ENCODE assay signal across 28 cellular contexts in the genomic region with DNA sequence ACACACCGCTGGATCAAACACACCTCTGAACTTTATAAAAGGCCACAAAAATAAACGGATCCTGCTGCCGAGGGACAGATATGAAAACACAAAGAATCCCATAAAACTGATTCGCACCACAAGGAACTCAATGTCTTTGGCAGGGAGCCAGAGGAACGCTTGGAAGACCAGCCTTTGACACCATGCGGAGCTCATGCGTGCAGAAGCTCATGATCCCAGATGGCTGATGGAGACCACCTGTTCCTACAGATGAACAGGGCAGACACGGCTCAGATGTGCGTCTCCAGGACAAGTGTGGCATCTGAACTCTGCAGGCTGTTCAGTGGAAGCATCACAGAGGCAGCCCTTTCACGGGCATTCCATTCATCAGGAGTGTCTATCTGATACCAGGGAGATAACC. TPM values are rescaled to one million over a fixed set of nuclear protein-coding genes. Genes with fewer than 3 reads are reported as not detected.
DNase-seq lines count a peak whose midpoint lies in the region; TF ChIP-seq lines count a peak whose summit lies in the region.
"Had no signal": no experiment of that assay in that cellular context is flagged by ENCODE, and none has a peak within 500 bp of the region (broad histone marks: within the 10 kb centered on the region; RNA-seq: fewer than 3 reads in every experiment).

No MANE protein-coding gene starts in this region.

- peak; percentile 9 for DNase-seq in AG20443 (ENCODE audit: low spot score)
- DNase-seq in GM03348 (ENCODE audit: low spot score), result peak; percentile 2
- DNase-seq in NCI-H524 treated with DMSO at 0.1 percent for 48 hours (lab: John Stamatoyannopoulos, UW), result peak; percentile 72
- DNase-seq in foreskin fibroblast, result peak; percentile 7 to 47
- no peak for DNase-seq in activated naive CD4-positive, alpha-beta T cell treated with anti-CD3 and anti-CD28 coated beads, Interleukin-2, amount 50 U/mL, for 16 hours
- no peak for DNase-seq in activated CD4-positive, alpha-beta T cell treated with anti-CD3 and anti-CD28 coated beads, Interleukin-2, amount 10 ng/mL, durations not matched to agents 7 days and 5 days
- DNase-seq in vagina (ENCODE audit: extremely low spot score in 2 of 2), result no peak
- no peak for DNase-seq in amygdala (lab: John Stamatoyannopoulos, UW)
- DNase-seq: activated CD4-positive, alpha-beta T cell treated with anti-CD3 and anti-CD28 coated beads for 48 hours; caudate nucleus; CD4-positive, alpha-beta T cell; dermis blood vessel endothelial cell; heart right ventricle; KBM-7; mesenchymal stem cell; NCI-H187; sigmoid colon; stimulated activated naive CD8-positive, alpha-beta T cell treated with anti-CD3 and anti-CD28 coated beads, Interleukin-15, amount 100 ng/mL, for 72 hours; T-helper 17 cell; tibial artery had no signal

- no peak for TF ChIP-seq POLR2A in vagina (IDR thresholded peaks at IDR 0.05)

- no peaks in the 10 kb centered on the region for H3K36me3 Mint-ChIP-seq in activated CD4-positive, alpha-beta T cell treated with anti-CD3 and anti-CD28 coated beads, Interleukin-2, amount 10 ng/mL, durations not matched to agents 7 days and 5 days (ENCODE audit: low read depth)
- H3K36me3 Mint-ChIP-seq: activated naive CD4-positive, alpha-beta T cell treated with anti-CD3 and anti-CD28 coated beads, Interleukin-2, amount 50 U/mL, for 24 hours had no signal

- no peaks in the 10 kb centered on the region for H3K36me3 ChIP-seq in vagina
- H3K36me3 ChIP-seq: heart right ventricle, sigmoid colon, SJSA1, tibial artery had no signal

- TF ChIP-seq CTCF in foreskin fibroblast (IDR thresholded peaks at IDR 0.05; ENCODE audit: low read depth, low read length) (no peak), vagina (IDR thresholded peaks at IDR 0.05) (no peak)

- no peaks in the 10 kb centered on the region for H3K9me3 Mint-ChIP-seq in activated CD4-positive, alpha-beta T cell treated with anti-CD3 and anti-CD28 coated beads, Interleukin-2, amount 10 ng/mL, durations not matched to agents 7 days and 5 days
- H3K9me3 Mint-ChIP-seq: activated naive CD4-positive, alpha-beta T cell treated with anti-CD3 and anti-CD28 coated beads, Interleukin-2, amount 50 U/mL, for 24 hours; CD4-positive, alpha-beta T cell; stimulated activated naive CD8-positive, alpha-beta T cell treated with anti-CD3 and anti-CD28 coated beads, Interleukin-15, amount 100 ng/mL, for 72 hours had no signal

- H3K27me3 Mint-ChIP-seq in activated CD4-positive, alpha-beta T cell treated with anti-CD3 and anti-CD28 coated beads, Interleukin-2, amount 10 ng/mL, durations not matched to agents 7 days and 5 days, result peaks cover 21% of the 10 kb centered on the region

- no peaks in the 10 kb centered on the region for H3K4me1 Mint-ChIP-seq in activated CD4-positive, alpha-beta T cell treated with anti-CD3 and anti-CD28 coated beads, Interleukin-2, amount 10 ng/mL, durations not matched to agents 7 days and 5 days
- H3K4me1 Mint-ChIP-seq: activated naive CD4-positive, alpha-beta T cell treated with anti-CD3 and anti-CD28 coated beads, Interleukin-2, amount 50 U/mL, for 24 hours; stimulated activated naive CD8-positive, alpha-beta T cell treated with anti-CD3 and anti-CD28 coated beads, Interleukin-15, amount 100 ng/mL, for 72 hours had no signal

- CTCF ChIA-PET in activated CD4-positive, alpha-beta T cell treated with anti-CD3 and anti-CD28 coated beads, Interleukin-2, amount 10 ng/mL, durations not matched to agents 7 days and 5 days (lab: Charles Lee), result no interaction called here

- POLR2A ChIA-PET in activated CD4-positive, alpha-beta T cell treated with anti-CD3 and anti-CD28 coated beads, Interleukin-2, amount 10 ng/mL, durations not matched to agents 7 days and 5 days (lab: Charles Lee), result no interaction called here

- H3K27ac ChIP-seq in vagina, result no peak overlapping the region
- H3K27ac ChIP-seq: heart right ventricle, sigmoid colon, SJSA1, tibial artery had no signal

- H3K4me1 ChIP-seq in vagina, result no peaks in the 10 kb centered on the region
- H3K4me1 ChIP-seq: heart right ventricle, sigmoid colon, SJSA1, tibial artery had no signal

- H3K4me3 ChIP-seq in foreskin fibroblast (ENCODE audit: low read depth in 1 of 2, low read length in 2 of 2) (no peak overlapping the region), vagina (no peak overlapping the region)
- H3K4me3 ChIP-seq: heart right ventricle, sigmoid colon, SJSA1, tibial artery had no signal

- no peak overlapping the region for H3K27ac Mint-ChIP-seq in activated CD4-positive, alpha-beta T cell treated with anti-CD3 and anti-CD28 coated beads, Interleukin-2, amount 10 ng/mL, durations not matched to agents 7 days and 5 days
- H3K27ac Mint-ChIP-seq: activated naive CD4-positive, alpha-beta T cell treated with anti-CD3 and anti-CD28 coated beads, Interleukin-2, amount 50 U/mL, for 24 hours; CD4-positive, alpha-beta T cell; stimulated activated naive CD8-positive, alpha-beta T cell treated with anti-CD3 and anti-CD28 coated beads, Interleukin-15, amount 100 ng/mL, for 72 hours; T-helper 17 cell had no signal

- no peak overlapping the region for H3K4me3 Mint-ChIP-seq in activated CD4-positive, alpha-beta T cell treated with anti-CD3 and anti-CD28 coated beads, Interleukin-2, amount 10 ng/mL, durations not matched to agents 7 days and 5 days
- H3K4me3 Mint-ChIP-seq: activated naive CD4-positive, alpha-beta T cell treated with anti-CD3 and anti-CD28 coated beads, Interleukin-2, amount 50 U/mL, for 24 hours; CD4-positive, alpha-beta T cell; stimulated activated naive CD8-positive, alpha-beta T cell treated with anti-CD3 and anti-CD28 coated beads, Interleukin-15, amount 100 ng/mL, for 72 hours; T-helper 17 cell had no signal

- intact Hi-C loops in vagina (cut with DNase I), result no loop called here

- H3K27me3 ChIP-seq in vagina, result no peaks in the 10 kb centered on the region

- no peaks in the 10 kb centered on the region for H3K9me3 ChIP-seq in vagina
- H3K9me3 ChIP-seq: SJSA1 had no signal

RNA-seq across cellular contexts. Expression of gene COPS9, which starts 24.9 kb away (rescaled TPM):
- 100 to 1,000 TPM in 1 of 2 experiments, 10 to 100 TPM in 1; 77.9 to 115 TPM for total RNA-seq in activated CD4-positive, alpha-beta T cell treated with anti-CD3 and anti-CD28 coated beads, Interleukin-2, amount 10 ng/mL, durations not matched to agents 7 days and 5 days
- total RNA-seq in vagina, result 170 TPM

RNA-seq across cellular contexts. Expression of gene OTOS, which starts 29.2 kb away (rescaled TPM):
- total RNA-seq in activated CD4-positive, alpha-beta T cell treated with anti-CD3 and anti-CD28 coated beads, Interleukin-2, amount 10 ng/mL, durations not matched to agents 7 days and 5 days, result not detected
- not detected for total RNA-seq in vagina
- total RNA-seq: aorta; CD4-positive, alpha-beta T cell; dermis blood vessel endothelial cell; fibroblast of lung; H1; heart right ventricle; HT-29; left lobe of liver; posterior vena cava; sigmoid colon; SJSA1; T-helper 17 cell had no signal

RNA-seq across cellular contexts. Expression of gene OR6B3, which starts 57.9 kb away (rescaled TPM):
- total RNA-seq in activated CD4-positive, alpha-beta T cell treated with anti-CD3 and anti-CD28 coated beads, Interleukin-2, amount 10 ng/mL, durations not matched to agents 7 days and 5 days, result not detected
- not detected for total RNA-seq in vagina
- total RNA-seq: aorta; CD4-positive, alpha-beta T cell; dermis blood vessel endothelial cell; fibroblast of lung; H1; heart right ventricle; HT-29; left lobe of liver; posterior vena cava; sigmoid colon; SJSA1; T-helper 17 cell had no signal

Comparison
In these comparisons a context has a peak if more than half of its experiments do, and no peak if none do; other contexts are left out.
1. DNase-seq: peak in AG20443 (single experiment), GM03348 (single experiment), NCI-H524 treated with DMSO at 0.1 percent for 48 hours (single experiment) and foreskin fibroblast (2 of 2); none in activated naive CD4-positive, alpha-beta T cell treated with anti-CD3 and anti-CD28 coated beads, Interleukin-2, amount 50 U/mL, for 16 hours (single experiment), activated CD4-positive, alpha-beta T cell treated with anti-CD3 and anti-CD28 coated beads, Interleukin-2, amount 10 ng/mL, durations not matched to agents 7 days and 5 days (single experiment), vagina (0 of 2) and amygdala (0 of 56).